In genomic region chr4:20420916-20421315, GRCh38 we compare ENCODE assay signal across 17 cellular contexts.
A peak's percentile ranks its signal among the peaks of the same experiment; 100 is the strongest.
DNase-seq lines count a peak whose midpoint lies in the region; ATAC-seq, FAIRE-seq and TF ChIP-seq lines count a peak whose summit lies in the region.
"Had no signal": no experiment of that assay in that cellular context is flagged by ENCODE, and none has a peak within 500 bp of the region (broad histone marks: within the 10 kb centered on the region; RNA-seq: fewer than 3 reads in every experiment).

No MANE protein-coding gene starts in this region.

- H3K27me3 Mint-ChIP-seq in HFFc6 (ENCODE audit: insufficient read depth), result no peaks in the 10 kb centered on the region; the same call in 1 of the 2 replicates
- H3K27me3 Mint-ChIP-seq: CD4-positive, alpha-beta memory T cell had no signal

- no peaks in the 10 kb centered on the region for H3K36me3 ChIP-seq in OCI-LY7 (ENCODE audit: insufficient read depth, low read length)
- H3K36me3 ChIP-seq in muscle layer of colon (ENCODE audit: insufficient read depth, low read length), result no peaks in the 10 kb centered on the region
- no peaks in the 10 kb centered on the region for H3K36me3 ChIP-seq in Peyer's patch

- CTCF ChIA-PET in A549 (lab: Yijun Ruan, JAX), result interaction anchor here (0.6 to 2.4 kb wide), 3 partner anchors 121 to 264 kb away, joined by 3 to 10 read pairs (median 3); no protein-coding TSS in a partner anchor
- CTCF ChIA-PET in OCI-LY7 (lab: Charles Lee; ENCODE audit: unreplicated experiment), result no interaction called here

- no peaks in the 10 kb centered on the region for H4K20me1 ChIP-seq in OCI-LY7 (ENCODE audit: insufficient read depth, low read length)

- BruUV-seq in OCI-LY7 (replicated peaks; lab: Mats Ljungman, UMichigan), result no TSS peak

- peak overlapping the region; percentile 74 for H3K27ac Mint-ChIP-seq in HFFc6
- H3K27ac Mint-ChIP-seq: CD14-positive monocyte; CD4-positive, alpha-beta memory T cell had no signal

- H3K27me3 ChIP-seq in muscle layer of colon (ENCODE audit: control insufficient read depth in 1 of 2, insufficient read depth in 2 of 2, low read length in 2 of 2) (no peaks in the 10 kb centered on the region), Peyer's patch (no peaks in the 10 kb centered on the region)

- WGBS in A549 (ENCODE audit: missing lambda C conversion rate), result 0% methylated on average over 1 of the region's 1 CpG

- no peak for TF ChIP-seq CTCF in A549 (IDR thresholded peaks at IDR 0.05)
- TF ChIP-seq CTCF in HFFc6 (IDR thresholded peaks at IDR 0.05), result no peak
- TF ChIP-seq CTCF in OCI-LY7 (conservative IDR thresholded peaks at IDR 0.05; ENCODE audit: low read length), result no peak
- TF ChIP-seq CTCF in Peyer's patch (IDR thresholded peaks at IDR 0.05), result no peak

- TF ChIP-seq RAD21 in A549 (conservative IDR thresholded peaks at IDR 0.05 in 1 of 2, IDR thresholded peaks at IDR 0.05 in 1 of 2), result no peak

- peaks cover 70% of the 10 kb centered on the region for H3K4me1 Mint-ChIP-seq in HFFc6 (ENCODE audit: low read depth)

- ATAC-seq in A549 (no peak), HG03280 (IDR thresholded peaks at IDR 0.05; ENCODE audit: unreplicated experiment) (no peak)
- ATAC-seq: HCT116 had no signal

- H3K9ac ChIP-seq in muscle layer of colon (ENCODE audit: low read length), result no peak overlapping the region

- H2AFZ ChIP-seq in OCI-LY7 (ENCODE audit: low read length), result peak overlapping the region; percentile 59

- no peak overlapping the region for H3K27ac ChIP-seq in A549
- H3K27ac ChIP-seq in OCI-LY7 (ENCODE audit: low read depth, low read length, poor library complexity, severe bottlenecking), result no peak overlapping the region
- peak overlapping the region; percentile 9 for H3K27ac ChIP-seq in muscle layer of colon (ENCODE audit: low read depth, low read length)
- H3K27ac ChIP-seq in Peyer's patch, result no peak overlapping the region

- FAIRE-seq in A549 (lab: Jason Lieb, UNC), result no peak

- H3K4me1 ChIP-seq in A549, result no peaks in the 10 kb centered on the region
- H3K4me1 ChIP-seq in OCI-LY7 (ENCODE audit: insufficient read depth, low read length, poor library complexity, severe bottlenecking), result peaks cover 6% of the 10 kb centered on the region
- H3K4me1 ChIP-seq in muscle layer of colon (ENCODE audit: insufficient read depth, low read length), result peaks cover 22% of the 10 kb centered on the region
- peaks cover 0 to 5% (median 0%) of the 10 kb centered on the region in 4 donors for H3K4me1 ChIP-seq in Peyer's patch

- DNase-seq in A549 (ENCODE audit: low read depth in 1 of 2, low spot score in 1 of 2) (no peak), HFFc6 (no peak), OCI-LY7 (ENCODE audit: low spot score) (no peak), NCI-H2196 treated with DMSO at 0.1 percent for 48 hours (lab: John Stamatoyannopoulos, UW; ENCODE audit: unreplicated experiment) (no peak), Peyer's patch (no peak)
- DNase-seq: 8988T; Calu3; CD4-positive, alpha-beta memory T cell; DMS79 treated with DMSO at 0.1 percent for 48 hours; GF-D8; GOT3; H7; KBM-7 had no signal

- no peak overlapping the region for H3K4me3 ChIP-seq in A549
- no peak overlapping the region for H3K4me3 ChIP-seq in OCI-LY7 (ENCODE audit: low read depth, low read length, poor library complexity, severe bottlenecking)
- H3K4me3 ChIP-seq in muscle layer of colon (ENCODE audit: low read depth in 1 of 2, low read length in 2 of 2), result no peak overlapping the region
- no peak overlapping the region for H3K4me3 ChIP-seq in Peyer's patch

- no peaks in the 10 kb centered on the region for H3K9me3 Mint-ChIP-seq in HFFc6
- H3K9me3 Mint-ChIP-seq: CD14-positive monocyte had no signal

- no peak for TF ChIP-seq EP300 in A549 (IDR thresholded peaks at IDR 0.05)

- POLR2A ChIA-PET in A549 (lab: Yijun Ruan, JAX), result no interaction called here
- POLR2A ChIA-PET in OCI-LY7 (lab: Charles Lee), result interaction anchor here (1.0 kb wide), 1 partner anchor 9 kb away, joined by 3 read pairs; no protein-coding TSS in a partner anchor

- peak overlapping the region; percentile 58 for H3K4me3 Mint-ChIP-seq in HFFc6
- H3K4me3 Mint-ChIP-seq: CD14-positive monocyte; CD4-positive, alpha-beta memory T cell had no signal

- TF ChIP-seq POLR2A in A549 (IDR thresholded peaks at IDR 0.05; ENCODE audit: low read length), result no peak
- TF ChIP-seq POLR2A in Peyer's patch (IDR thresholded peaks at IDR 0.05), result no peak

- no peaks in the 10 kb centered on the region for H3K79me2 ChIP-seq in OCI-LY7 (ENCODE audit: insufficient read depth, low read depth, low read length)

- H3K36me3 Mint-ChIP-seq in HFFc6 (ENCODE audit: low read depth), result no peaks in the 10 kb centered on the region
- H3K36me3 Mint-ChIP-seq: CD14-positive monocyte; CD4-positive, alpha-beta memory T cell had no signal

- H3K4me2 ChIP-seq in A549 (no peak overlapping the region), OCI-LY7 (ENCODE audit: low read length) (no peak overlapping the region)

- intact Hi-C loops in OCI-LY7 (cut with micrococcal nuclease; ENCODE audit: unreplicated experiment), result no loop called here

- no peaks in the 10 kb centered on the region for H3K9me3 ChIP-seq in A549
- no peaks in the 10 kb centered on the region for H3K9me3 ChIP-seq in OCI-LY7 (ENCODE audit: low read length)
- H3K9me3 ChIP-seq in muscle layer of colon (ENCODE audit: low read length), result no peaks in the 10 kb centered on the region
- no peaks in the 10 kb centered on the region for H3K9me3 ChIP-seq in Peyer's patch

- no peaks in the 10 kb centered on the region for H3K9me2 ChIP-seq in OCI-LY7 (ENCODE audit: insufficient read depth, low read length)

TF ChIP-seq in A549, 52 proteins besides CTCF, POLR2A, EP300 and RAD21:
- TF ChIP-seq RNF2 (IDR thresholded peaks at IDR 0.05; ENCODE audit: borderline replicate concordance, low read depth) (no peak), MAFK (IDR thresholded peaks at IDR 0.05; ENCODE audit: partially characterized antibody) (peak; percentile 47), ZC3H11A (IDR thresholded peaks at IDR 0.05) (no peak)
